ENCODE assay signal across 9 cellular contexts in the genomic region with DNA sequence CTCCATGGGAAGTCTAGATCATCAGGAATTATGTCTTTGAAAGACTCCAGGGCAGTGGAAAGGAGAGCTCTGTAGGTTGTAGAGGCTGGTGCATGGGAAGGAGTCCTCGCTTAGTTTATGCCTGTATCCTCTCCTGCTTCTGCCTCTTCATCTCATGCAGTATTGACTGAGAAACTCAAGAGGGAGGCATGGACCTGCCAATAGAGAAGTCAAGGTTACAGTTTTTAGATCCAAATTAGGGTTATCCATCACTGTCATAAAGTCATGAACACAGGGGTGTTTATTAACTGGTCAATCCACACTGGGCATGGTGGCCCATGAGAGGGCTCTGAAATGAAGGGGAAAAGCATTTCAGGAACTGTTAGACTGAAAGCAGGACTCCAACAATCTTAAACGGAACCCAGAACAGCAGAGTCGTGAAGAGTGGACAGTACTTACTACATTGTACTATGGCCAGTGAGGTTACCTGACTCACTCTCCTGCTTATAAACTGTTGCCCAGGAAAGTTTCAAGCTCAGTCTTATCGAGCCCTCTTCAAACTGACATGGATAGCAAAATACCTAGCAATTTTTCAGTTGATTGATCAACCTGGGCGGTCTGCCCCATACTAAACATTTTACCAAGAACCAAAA. TPM values are rescaled to one million over a fixed set of nuclear protein-coding genes. Genes with fewer than 3 reads are reported as not detected.
DNase-seq lines count a peak whose midpoint lies in the region; ATAC-seq, FAIRE-seq and TF ChIP-seq lines count a peak whose summit lies in the region.
"Had no signal": no experiment of that assay in that cellular context is flagged by ENCODE, and none has a peak within 500 bp of the region (broad histone marks: within the 10 kb centered on the region; RNA-seq: fewer than 3 reads in every experiment).

No MANE protein-coding gene starts in this region.

- H3K4me1 ChIP-seq in DOHH2 (ENCODE audit: control insufficient read depth, low read length), result peaks cover 28% of the 10 kb centered on the region
- H3K4me1 ChIP-seq: thyroid gland had no signal

- no peaks in the 10 kb centered on the region for H3K9me2 ChIP-seq in DOHH2 (replicated peaks; ENCODE audit: control insufficient read depth, low read length)

- no peaks in the 10 kb centered on the region for H3K4me1 Mint-ChIP-seq in chondrocyte (ENCODE audit: low read depth)
- peaks cover 4% of the 10 kb centered on the region for H3K4me1 Mint-ChIP-seq in activated CD4-positive, alpha-beta memory T cell treated with anti-CD3 and anti-CD28 coated beads, Interleukin-2, amount 10 ng/mL, durations not matched to agents 7 days and 5 days
- peaks cover 2% of the 10 kb centered on the region for H3K4me1 Mint-ChIP-seq in activated CD4-positive, alpha-beta T cell treated with anti-CD3 and anti-CD28 coated beads, Interleukin-2, amount 10 ng/mL, durations not matched to agents 7 days and 5 days

- FAIRE-seq in GM19239 (lab: Jason Lieb, UNC), result peak; percentile 83
- FAIRE-seq in frontal cortex (lab: Jason Lieb, UNC), result no peak

- H3K4me3 ChIP-seq in DOHH2 (ENCODE audit: low read length), result no peak overlapping the region
- H3K4me3 ChIP-seq: thyroid gland had no signal

- ATAC-seq in HG03432 (IDR thresholded peaks at IDR 0.05; ENCODE audit: unreplicated experiment), result peak; percentile 80

- DNase-seq in GM19239 (ENCODE audit: insufficient read length, low spot score) (no peak), chondrocyte (ENCODE audit: low spot score) (no peak), frontal cortex (ENCODE audit: low spot score in 2 of 2) (no peak), HuH-7 (ENCODE audit: low spot score) (no peak)
- no peak for DNase-seq in activated CD4-positive, alpha-beta memory T cell treated with anti-CD3 and anti-CD28 coated beads, Interleukin-2, amount 10 ng/mL, durations not matched to agents 7 days and 5 days
- DNase-seq in activated CD4-positive, alpha-beta T cell treated with anti-CD3 and anti-CD28 coated beads, Interleukin-2, amount 10 ng/mL, durations not matched to agents 7 days and 5 days, result no peak
- DNase-seq: thyroid gland had no signal

- peaks cover 2% of the 10 kb centered on the region for H3K27me3 Mint-ChIP-seq in chondrocyte (ENCODE audit: low read depth)
- H3K27me3 Mint-ChIP-seq in activated CD4-positive, alpha-beta memory T cell treated with anti-CD3 and anti-CD28 coated beads, Interleukin-2, amount 10 ng/mL, durations not matched to agents 7 days and 5 days, result peaks cover 3% of the 10 kb centered on the region
- H3K27me3 Mint-ChIP-seq in activated CD4-positive, alpha-beta T cell treated with anti-CD3 and anti-CD28 coated beads, Interleukin-2, amount 10 ng/mL, durations not matched to agents 7 days and 5 days, result peaks cover 5% of the 10 kb centered on the region

- POLR2A ChIA-PET in activated CD4-positive, alpha-beta memory T cell treated with anti-CD3 and anti-CD28 coated beads, Interleukin-2, amount 10 ng/mL, durations not matched to agents 7 days and 5 days (lab: Charles Lee), result no interaction called here
- POLR2A ChIA-PET in activated CD4-positive, alpha-beta T cell treated with anti-CD3 and anti-CD28 coated beads, Interleukin-2, amount 10 ng/mL, durations not matched to agents 7 days and 5 days (lab: Charles Lee), result no interaction called here

- TF ChIP-seq CTCF in DOHH2 (IDR thresholded peaks at IDR 0.05; ENCODE audit: low read depth, low read length, poor library complexity, severe bottlenecking) (peak; percentile 27), chondrocyte (IDR thresholded peaks at IDR 0.05) (peak; percentile 49)

- no peaks in the 10 kb centered on the region for H3F3A ChIP-seq in DOHH2 (ENCODE audit: control insufficient read depth, insufficient read depth)

- H3K9me3 ChIP-seq in DOHH2 (ENCODE audit: control insufficient read depth, insufficient read depth, low read length), result peaks cover 11% of the 10 kb centered on the region; the same call in 1 of the 2 replicates
- H3K9me3 ChIP-seq: thyroid gland had no signal

- H4K20me1 ChIP-seq in DOHH2 (ENCODE audit: control insufficient read depth, insufficient read depth, low read depth, low read length), result no peaks in the 10 kb centered on the region

- no peak overlapping the region for H3K27ac ChIP-seq in DOHH2 (ENCODE audit: low read depth, low read length)
- H3K27ac ChIP-seq: thyroid gland had no signal

- H3K4me3 Mint-ChIP-seq in chondrocyte (ENCODE audit: unreplicated experiment), result no peak overlapping the region
- H3K4me3 Mint-ChIP-seq in activated CD4-positive, alpha-beta memory T cell treated with anti-CD3 and anti-CD28 coated beads, Interleukin-2, amount 10 ng/mL, durations not matched to agents 7 days and 5 days, result no peak overlapping the region
- no peak overlapping the region for H3K4me3 Mint-ChIP-seq in activated CD4-positive, alpha-beta T cell treated with anti-CD3 and anti-CD28 coated beads, Interleukin-2, amount 10 ng/mL, durations not matched to agents 7 days and 5 days

- H3K27ac Mint-ChIP-seq in chondrocyte (ENCODE audit: unreplicated experiment), result no peak overlapping the region
- H3K27ac Mint-ChIP-seq in activated CD4-positive, alpha-beta memory T cell treated with anti-CD3 and anti-CD28 coated beads, Interleukin-2, amount 10 ng/mL, durations not matched to agents 7 days and 5 days, result no peak overlapping the region
- H3K27ac Mint-ChIP-seq in activated CD4-positive, alpha-beta T cell treated with anti-CD3 and anti-CD28 coated beads, Interleukin-2, amount 10 ng/mL, durations not matched to agents 7 days and 5 days, result no peak overlapping the region

- no peaks in the 10 kb centered on the region for H3K36me3 ChIP-seq in DOHH2 (ENCODE audit: control insufficient read depth, low read length)
- H3K36me3 ChIP-seq: thyroid gland had no signal

- H3K4me2 ChIP-seq in DOHH2 (ENCODE audit: low read length), result no peak overlapping the region

- CTCF ChIA-PET in activated CD4-positive, alpha-beta memory T cell treated with anti-CD3 and anti-CD28 coated beads, Interleukin-2, amount 10 ng/mL, durations not matched to agents 7 days and 5 days (lab: Charles Lee), result interaction anchor here (0.7 to 1.0 kb wide), 3 partner anchors 30 to 71 kb away, joined by 3 read pairs; no protein-coding TSS in a partner anchor
- CTCF ChIA-PET in activated CD4-positive, alpha-beta T cell treated with anti-CD3 and anti-CD28 coated beads, Interleukin-2, amount 10 ng/mL, durations not matched to agents 7 days and 5 days (lab: Charles Lee), result interaction anchor here (0.8 to 0.9 kb wide), 2 partner anchors 12 to 231 kb away, joined by 3 to 4 read pairs; no protein-coding TSS in a partner anchor

- peaks cover 6% of the 10 kb centered on the region for H3K36me3 Mint-ChIP-seq in chondrocyte (ENCODE audit: low read depth)
- H3K36me3 Mint-ChIP-seq in activated CD4-positive, alpha-beta memory T cell treated with anti-CD3 and anti-CD28 coated beads, Interleukin-2, amount 10 ng/mL, durations not matched to agents 7 days and 5 days (ENCODE audit: low read depth), result no peaks in the 10 kb centered on the region
- no peaks in the 10 kb centered on the region for H3K36me3 Mint-ChIP-seq in activated CD4-positive, alpha-beta T cell treated with anti-CD3 and anti-CD28 coated beads, Interleukin-2, amount 10 ng/mL, durations not matched to agents 7 days and 5 days (ENCODE audit: low read depth)

- no peaks in the 10 kb centered on the region for H3K27me3 ChIP-seq in DOHH2 (ENCODE audit: control insufficient read depth, low read length)
- H3K27me3 ChIP-seq: thyroid gland had no signal

- H3K79me2 ChIP-seq in DOHH2 (ENCODE audit: control insufficient read depth, low read length), result no peaks in the 10 kb centered on the region

- peaks cover 13% of the 10 kb centered on the region for H3K9me3 Mint-ChIP-seq in chondrocyte (ENCODE audit: low read depth)
- H3K9me3 Mint-ChIP-seq in activated CD4-positive, alpha-beta memory T cell treated with anti-CD3 and anti-CD28 coated beads, Interleukin-2, amount 10 ng/mL, durations not matched to agents 7 days and 5 days, result no peaks in the 10 kb centered on the region
- peaks cover 4% of the 10 kb centered on the region for H3K9me3 Mint-ChIP-seq in activated CD4-positive, alpha-beta T cell treated with anti-CD3 and anti-CD28 coated beads, Interleukin-2, amount 10 ng/mL, durations not matched to agents 7 days and 5 days

RNA-seq across cellular contexts. Expression of a gene that starts 30.1 kb away (rescaled TPM):
- total RNA-seq in chondrocyte, result 47.5 to 53.1 TPM (median 49.8 TPM) in 3 replicates
- 77.0 TPM for total RNA-seq in frontal cortex
- 10 to 100 TPM; 76.5 to 77.9 TPM for total RNA-seq in activated CD4-positive, alpha-beta memory T cell treated with anti-CD3 and anti-CD28 coated beads, Interleukin-2, amount 10 ng/mL, durations not matched to agents 7 days and 5 days
- total RNA-seq in activated CD4-positive, alpha-beta T cell treated with anti-CD3 and anti-CD28 coated beads, Interleukin-2, amount 10 ng/mL, durations not matched to agents 7 days and 5 days, result 10 to 100 TPM; 36.9 to 44.8 TPM

RNA-seq across cellular contexts. Expression of a gene that starts 53.7 kb away (rescaled TPM):
- total RNA-seq in chondrocyte (42.7 to 51.5 TPM (median 43.9 TPM) in 3 replicates), frontal cortex (67.3 TPM)
- total RNA-seq in activated CD4-positive, alpha-beta memory T cell treated with anti-CD3 and anti-CD28 coated beads, Interleukin-2, amount 10 ng/mL, durations not matched to agents 7 days and 5 days, result 10 to 100 TPM; 54.5 to 55.2 TPM
- total RNA-seq in activated CD4-positive, alpha-beta T cell treated with anti-CD3 and anti-CD28 coated beads, Interleukin-2, amount 10 ng/mL, durations not matched to agents 7 days and 5 days, result 10 to 100 TPM; 48.9 to 53.1 TPM
